In genomic region chr3:66501483-66502266, GRCh38 we compare ENCODE assay signal across 8 cellular contexts. TPM values are rescaled to one million over a fixed set of nuclear protein-coding genes. Genes with fewer than 3 reads are reported as not detected.
DNase-seq lines count a peak whose midpoint lies in the region; ATAC-seq, FAIRE-seq and TF ChIP-seq lines count a peak whose summit lies in the region.

No MANE protein-coding gene starts in this region.

- ATAC-seq in DND-41 (ENCODE audit: insufficient read depth, low read depth) (no peak), pancreas (no peak)

- H3K36me3 ChIP-seq in DND-41 (ENCODE audit: insufficient read depth, low read length) (no peaks in the 10 kb centered on the region), Peyer's patch (no peaks in the 10 kb centered on the region), esophagus muscularis mucosa (no peaks in the 10 kb centered on the region), pancreas (no peaks in the 10 kb centered on the region)

- H3K9me3 ChIP-seq in DND-41 (ENCODE audit: insufficient read depth, low read length, severe bottlenecking) (no peaks in the 10 kb centered on the region), Peyer's patch (no peaks in the 10 kb centered on the region), esophagus muscularis mucosa (no peaks in the 10 kb centered on the region), pancreas (no peaks in the 10 kb centered on the region)

- intact Hi-C loops in esophagus muscularis mucosa (cut with DNase I), result loop anchor here (2.0 to 10.0 kb wide), 4 partner anchors 95 to 316 kb away; no protein-coding TSS in a partner anchor
- intact Hi-C loops in pancreas (cut with DNase I), result loop anchor here in 1 of 3 donors (10.0 kb wide), 1 partner anchor 313 kb away; no protein-coding TSS in a partner anchor
- intact Hi-C loops in posterior vena cava (cut with DNase I), result no loop called here

- peaks cover 5% of the 10 kb centered on the region for H3K27me3 ChIP-seq in DND-41 (ENCODE audit: insufficient read depth, low read length, poor library complexity)
- H3K27me3 ChIP-seq in Peyer's patch, result no peaks in the 10 kb centered on the region
- no peaks in the 10 kb centered on the region for H3K27me3 ChIP-seq in esophagus muscularis mucosa
- H3K27me3 ChIP-seq in pancreas, result no peaks in the 10 kb centered on the region

- TF ChIP-seq POLR2A in Peyer's patch (IDR thresholded peaks at IDR 0.05) (no peak), esophagus muscularis mucosa (IDR thresholded peaks at IDR 0.05; ENCODE audit: low read depth) (no peak)

- peaks cover 19% of the 10 kb centered on the region for H3K79me2 ChIP-seq in DND-41 (ENCODE audit: insufficient read depth, low read length)

- TF ChIP-seq EP300 in esophagus muscularis mucosa (IDR thresholded peaks at IDR 0.05), result no peak

- DNase-seq in DND-41 (no peak), Peyer's patch (no peak), esophagus muscularis mucosa (ENCODE audit: extremely low spot score) (no peak), pancreas (peak in 1 of 6 donors; percentile 52), NCI-H82 (lab: John Stamatoyannopoulos, UW) (no peak), mucosa of gallbladder (ENCODE audit: low spot score) (no peak), posterior vena cava (ENCODE audit: low spot score) (no peak)
- no peak for DNase-seq in stimulated activated CD4-positive, alpha-beta T cell treated with anti-CD3 and anti-CD28 coated beads, Interleukin-15, amount 100 ng/mL, for 24 hours

- peak overlapping the region; percentile 85 for H2AFZ ChIP-seq in DND-41 (ENCODE audit: low read depth, low read length)

- no peak for FAIRE-seq in pancreas (lab: Jason Lieb, UNC)

- H3K4me2 ChIP-seq in DND-41 (ENCODE audit: insufficient read depth, low read length), result peak overlapping the region; percentile 93

- TF ChIP-seq CTCF in DND-41 (IDR thresholded peaks at IDR 0.05; ENCODE audit: borderline replicate concordance, extremely low read depth, low read length, poor library complexity, severe bottlenecking) (peak; percentile 24), Peyer's patch (IDR thresholded peaks at IDR 0.05) (no peak), esophagus muscularis mucosa (IDR thresholded peaks at IDR 0.05) (no peak), pancreas (IDR thresholded peaks at IDR 0.05) (no peak)

- H3K4me1 ChIP-seq in DND-41 (ENCODE audit: insufficient read depth, low read length) (peaks cover 56% of the 10 kb centered on the region), Peyer's patch (peaks cover 0 to 5% (median 4%) of the 10 kb centered on the region in 4 donors), esophagus muscularis mucosa (peaks cover 20 to 49% (median 45%) of the 10 kb centered on the region in 4 donors), pancreas (peaks cover 3 to 34% (median 17%) of the 10 kb centered on the region in 3 donors)

- peaks cover 11% of the 10 kb centered on the region for H4K20me1 ChIP-seq in DND-41 (ENCODE audit: insufficient read depth, low read length)

- H3K4me3 ChIP-seq in DND-41 (ENCODE audit: low read depth in 1 of 2, low read length in 2 of 2) (peak overlapping the region in 1 of 2 experiments; percentile 90; a peak in 3 of 4 replicates), Peyer's patch (peak overlapping the region; percentile 63 to 91 (median 84)), esophagus muscularis mucosa (peak overlapping the region; percentile 89 to 100 (median 91)), pancreas (peak overlapping the region; percentile 13 to 100 (median 58))

- 35% methylated on average over 20 of the region's 20 CpGs for WGBS in esophagus muscularis mucosa
- 17% methylated on average over 20 of the region's 20 CpGs for WGBS in pancreas, 2 donors

- H3K9ac ChIP-seq in DND-41 (ENCODE audit: low read depth, low read length), result peak overlapping the region; percentile 49

- peak overlapping the region; percentile 39; the same call in 1 of the 2 replicates for H3K27ac ChIP-seq in DND-41 (ENCODE audit: low read length)
- peak overlapping the region in 2 of 4 donors; percentile 9 to 83 for H3K27ac ChIP-seq in Peyer's patch
- H3K27ac ChIP-seq in esophagus muscularis mucosa (replicated peaks in 1 of 4), result peak overlapping the region; percentile 64 to 99 (median 70)
- H3K27ac ChIP-seq in pancreas, result peak overlapping the region; percentile 33 to 80 (median 66)

RNA-seq across cellular contexts. Expression of gene LRIG1, which starts 0.9 kb away (rescaled TPM):
- total RNA-seq in Peyer's patch (10 to 100 TPM; 28.5 to 65.2 (median 59.2) TPM), esophagus muscularis mucosa (100 to 1,000 TPM in 3 of 4 donors, 10 to 100 TPM in 1; 95.3 to 136 (median 131) TPM), pancreas (100 to 1,000 TPM in 1 of 6 donors, 10 to 100 TPM in 5; 57.8 to 104 (median 80.5) TPM), mucosa of gallbladder (64.4 TPM), posterior vena cava (10 to 100 TPM; 55.7 to 83.8 TPM)
- 10 to 100 TPM; 32.7 to 35.8 TPM for polyA plus RNA-seq in pancreas
